2 cellular contexts compared by ENCODE assay signal in the genomic region with DNA sequence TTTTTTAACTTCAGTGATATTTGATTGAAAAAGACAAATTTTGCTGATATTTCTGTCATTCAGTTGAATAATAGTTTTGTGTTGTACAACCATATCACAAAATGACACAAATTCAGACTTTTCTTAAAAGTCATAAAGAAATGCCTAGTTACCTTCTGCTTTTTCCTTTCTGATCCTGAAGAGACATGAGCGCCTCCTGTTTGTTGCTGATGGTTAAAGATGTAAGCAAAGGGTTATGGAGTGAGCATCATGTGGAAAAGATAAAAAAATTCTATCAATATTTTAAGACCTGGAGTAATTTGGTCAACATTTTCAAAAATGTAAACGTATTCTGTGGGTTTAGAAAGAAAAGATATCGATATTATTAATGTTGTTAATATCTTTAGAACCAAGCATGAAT.
TF ChIP-seq lines count a peak whose summit lies in the region.

No MANE protein-coding gene starts in this region.

TF ChIP-seq in SK-N-SH treated with all-trans-retinoic acid at 6 μM for 48 hours, 23 proteins besides CTCF, POLR2A, EP300 and RAD21 (continued from another document):
- TF ChIP-seq, protein P1, sequence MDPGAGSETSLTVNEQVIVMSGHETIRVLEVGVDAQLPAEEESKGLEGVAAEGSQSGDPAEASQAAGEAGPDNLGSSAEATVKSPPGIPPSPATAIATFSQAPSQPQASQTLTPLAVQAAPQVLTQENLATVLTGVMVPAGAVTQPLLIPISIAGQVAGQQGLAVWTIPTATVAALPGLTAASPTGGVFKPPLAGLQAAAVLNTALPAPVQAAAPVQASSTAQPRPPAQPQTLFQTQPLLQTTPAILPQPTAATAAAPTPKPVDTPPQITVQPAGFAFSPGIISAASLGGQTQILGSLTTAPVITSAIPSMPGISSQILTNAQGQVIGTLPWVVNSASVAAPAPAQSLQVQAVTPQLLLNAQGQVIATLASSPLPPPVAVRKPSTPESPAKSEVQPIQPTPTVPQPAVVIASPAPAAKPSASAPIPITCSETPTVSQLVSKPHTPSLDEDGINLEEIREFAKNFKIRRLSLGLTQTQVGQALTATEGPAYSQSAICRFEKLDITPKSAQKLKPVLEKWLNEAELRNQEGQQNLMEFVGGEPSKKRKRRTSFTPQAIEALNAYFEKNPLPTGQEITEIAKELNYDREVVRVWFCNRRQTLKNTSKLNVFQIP (CRISPR knock-in tag; IDR thresholded peaks at IDR 0.05; ENCODE audit: borderline replicate concordance, low read depth) = no peak
- TF ChIP-seq CSDC2 (CRISPR knock-in tag; IDR thresholded peaks at IDR 0.05) = no peak

TF ChIP-seq in H1, 55 proteins besides CTCF, POLR2A, EP300 and RAD21 (continued from another document):
- TF ChIP-seq CHD7 (IDR thresholded peaks at IDR 0.05; ENCODE audit: insufficient replicate concordance, low read length) (no peak), SAP30 (IDR thresholded peaks at IDR 0.05; ENCODE audit: insufficient read depth, insufficient replicate concordance, low read length) (no peak), CBX8 (IDR thresholded peaks at IDR 0.05; ENCODE audit: borderline replicate concordance, low read depth, low read length) (no peak), JUN (IDR thresholded peaks at IDR 0.05; ENCODE audit: low read depth, low read length) (no peak), RFX5 (IDR thresholded peaks at IDR 0.05; ENCODE audit: borderline replicate concordance, low read depth, low read length) (no peak)
- TF ChIP-seq, protein P2, sequence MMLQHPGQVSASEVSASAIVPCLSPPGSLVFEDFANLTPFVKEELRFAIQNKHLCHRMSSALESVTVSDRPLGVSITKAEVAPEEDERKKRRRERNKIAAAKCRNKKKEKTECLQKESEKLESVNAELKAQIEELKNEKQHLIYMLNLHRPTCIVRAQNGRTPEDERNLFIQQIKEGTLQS (IDR thresholded peaks at IDR 0.05; ENCODE audit: insufficient read depth, low read depth, low read length) = no peak
TF ChIP-seq in H1: peak in this region for 0.
